Comparison of ENCODE assay signal across 26 cellular contexts in the genomic region with DNA sequence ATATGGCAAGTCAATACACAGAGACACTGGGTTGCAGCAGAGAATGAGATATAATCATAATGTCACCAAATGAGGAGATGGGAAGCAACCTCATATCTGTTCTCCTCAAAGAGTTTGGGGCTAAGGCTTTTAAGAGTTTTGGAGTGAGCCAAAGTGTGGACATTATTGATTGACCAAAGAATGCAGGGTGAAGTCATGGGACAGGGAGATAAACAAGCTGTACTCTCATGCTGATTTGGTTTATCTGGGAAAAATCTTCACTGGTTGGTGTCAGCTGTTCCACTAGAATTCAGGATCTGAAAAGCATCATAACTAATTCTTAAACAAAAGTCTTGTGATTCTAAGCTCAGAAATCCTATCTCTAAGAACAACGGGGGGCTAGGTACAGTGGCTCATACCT.
"Had no signal": no experiment of that assay in that cellular context is flagged by ENCODE, and none has a peak within 500 bp of the region (broad histone marks: within the 10 kb centered on the region; RNA-seq: fewer than 3 reads in every experiment).

No MANE protein-coding gene starts in this region.

- H3K36me3 ChIP-seq: stomach, suprapubic skin, thoracic aorta, thyroid gland, tibial artery, tibial nerve, transverse colon, upper lobe of left lung, upper lobe of right lung, uterus, vagina had no signal

- H3K27me3 ChIP-seq: stomach, suprapubic skin, testis, thyroid gland, tibial nerve, transverse colon, upper lobe of left lung, upper lobe of right lung, uterus, vagina had no signal

- H3K4me1 ChIP-seq: stomach, suprapubic skin, testis, thyroid gland, tibial artery, tibial nerve, transverse colon, upper lobe of left lung, upper lobe of right lung, uterus, vagina had no signal

- H3K9me3 ChIP-seq: suprapubic skin, testis, thoracic aorta, thyroid gland, transverse colon, upper lobe of left lung, upper lobe of right lung, uterus, vagina had no signal

- ATAC-seq: stimulated activated effector memory CD8-positive, alpha-beta T cell treated with anti-CD3 and anti-CD28 coated beads, Interleukin-12 subunit alpha, Interleukin-12 subunit beta, amount 100 ng/mL, for 72 hours; stimulated activated memory B cell treated with anti-CD40 and anti-IgM and Interleukin-4, amounts not matched to agents 10 μg/mL and 1 μg/mL and 100 μg/mL, for 72 hours; stimulated activated naive B cell treated with anti-CD40 and anti-IgM and Interleukin-4, amounts not matched to agents 10 μg/mL and 1 μg/mL and 100 μg/mL, for 72 hours; stimulated activated naive CD8-positive, alpha-beta T cell treated with anti-CD3 and anti-CD28 coated beads, Interleukin-15, amount 100 ng/mL, for 72 hours; stimulated activated naive CD8-positive, alpha-beta T cell treated with anti-CD3 and anti-CD28 coated beads, Interleukin-15, Interleukin-2, amounts not matched to agents 100 U/mL and 50 U/mL, for 24 hours; upper lobe of right lung had no signal

- H3K4me3 ChIP-seq: stomach, suprapubic skin, testis, thoracic aorta, thyroid gland, tibial artery, tibial nerve, transverse colon, upper lobe of left lung, upper lobe of right lung, uterus, vagina had no signal

- H3K27ac ChIP-seq: stomach, suprapubic skin, testis, thoracic aorta, thyroid gland, tibial artery, tibial nerve, transverse colon, upper lobe of left lung, upper lobe of right lung, uterus, vagina had no signal

- DNase-seq: stimulated activated CD4-positive, alpha-beta T cell treated with anti-CD3 and anti-CD28 coated beads, Interleukin-2, amount 100 ng/mL, for 48 hours; stimulated activated CD4-positive, alpha-beta T cell treated with anti-CD3 and anti-CD28 coated beads, Interleukin-4, amount 100 ng/mL, for 1 hour; stimulated activated CD4-positive, alpha-beta T cell treated with anti-CD3 and anti-CD28 coated beads, Interleukin-4, amount 100 ng/mL, for 24 hours; stimulated activated CD4-positive, alpha-beta T cell treated with anti-CD3 and anti-CD28 coated beads, Interleukin-4, amount 100 ng/mL, for 4 hours; stimulated activated CD8-positive, alpha-beta memory T cell treated with anti-CD3 and anti-CD28 coated beads, Interleukin-4, amount 100 ng/mL, for 48 hours; stimulated activated naive B cell treated with anti-CD40 and anti-IgM and Interleukin-4, amounts not matched to agents 10 μg/mL and 1 μg/mL and 100 μg/mL, for 72 hours; stimulated activated naive CD4-positive, alpha-beta T cell; stimulated activated naive CD4-positive, alpha-beta T cell treated with Interleukin-2 at 50 U/mL for 16 hours; stimulated activated naive CD8-positive, alpha-beta T cell treated with anti-CD3 and anti-CD28 coated beads, Interleukin-15, amount 100 ng/mL, for 72 hours; stimulated activated naive CD8-positive, alpha-beta T cell treated with anti-CD3 and anti-CD28 coated beads, Interleukin-15, Interleukin-2, amounts not matched to agents 100 U/mL and 50 U/mL, for 24 hours; stomach; substantia nigra; testis; thyroid gland; tibial artery; transverse colon; trophoblast cell; upper lobe of left lung; upper lobe of right lung; uterus had no signal
